8 cellular contexts compared by ENCODE assay signal in the genomic region with DNA sequence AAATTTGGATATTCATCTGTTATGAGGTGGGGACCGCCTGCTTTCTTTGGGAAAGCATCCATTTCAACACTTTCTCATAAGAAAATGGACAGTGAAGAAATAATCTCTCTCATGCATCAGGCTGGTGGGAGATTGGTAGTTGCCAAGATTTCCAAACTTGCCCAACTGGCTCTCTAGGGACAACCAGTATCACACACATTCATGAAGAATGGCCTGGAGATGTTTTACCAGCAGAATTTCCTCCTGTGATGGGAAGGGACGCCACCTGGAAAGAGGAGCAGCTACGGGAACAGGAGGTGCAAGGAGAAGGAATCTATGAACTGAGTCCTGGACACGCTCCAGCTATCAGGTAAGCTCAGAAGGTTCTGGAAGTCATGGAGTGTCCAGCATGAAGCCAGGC. TPM values are rescaled to one million over a fixed set of nuclear protein-coding genes. Genes with fewer than 3 reads are reported as not detected.
"Had no signal": no experiment of that assay in that cellular context is flagged by ENCODE, and none has a peak within 500 bp of the region (broad histone marks: within the 10 kb centered on the region; RNA-seq: fewer than 3 reads in every experiment).

No MANE protein-coding gene starts in this region.

- H3K27ac ChIP-seq: GM23248, HL-60 had no signal

- H3K4me3 ChIP-seq: GM23248 had no signal

- H3K9ac ChIP-seq: GM23248 had no signal

- H2AFZ ChIP-seq: GM23248 had no signal

- DNase-seq: GM23248, GOT3, H7, HCEC 1CT, KBM-7 had no signal

- ATAC-seq: HepG2 had no signal

RNA-seq across cellular contexts. Expression of a gene that starts 39.4 kb away (rescaled TPM):
- polyA plus RNA-seq: IgD-negative memory B cell had no signal
